ENCODE assay signal across 23 cellular contexts in genomic region chr11:111476366-111476765, GRCh38. TPM values are rescaled to one million over a fixed set of nuclear protein-coding genes. Genes with fewer than 3 reads are reported as not detected.
A peak's percentile ranks its signal among the peaks of the same experiment; 100 is the strongest.
DNase-seq lines count a peak whose midpoint lies in the region; ATAC-seq, FAIRE-seq and TF ChIP-seq lines count a peak whose summit lies in the region.
"Had no signal": no experiment of that assay in that cellular context is flagged by ENCODE, and none has a peak within 500 bp of the region (broad histone marks: within the 10 kb centered on the region; RNA-seq: fewer than 3 reads in every experiment).

No MANE protein-coding gene starts in this region.

- H3K4me3 ChIP-seq in bronchial epithelial cell (ENCODE audit: low read depth, low read length) (no peak overlapping the region), left lung (no peak overlapping the region)
- H3K4me3 ChIP-seq: BLaER1 treated with 17β-estradiol and CSF1 and Interleukin-3, amounts not matched to agents 10 nM and 100 nM had no signal

- H3K9me3 ChIP-seq in left lung: peaks cover 0 to 6% of the 10 kb centered on the region in 2 donors

- no peak for ATAC-seq in left lung
- ATAC-seq: CD8-positive, alpha-beta T cell; HCT116 had no signal

- H3K27me3 ChIP-seq in bronchial epithelial cell (ENCODE audit: control insufficient read depth, insufficient read depth, low read length) (no peaks in the 10 kb centered on the region), left lung (no peaks in the 10 kb centered on the region)
- H3K27me3 ChIP-seq: BLaER1 treated with 17β-estradiol and CSF1 and Interleukin-3, amounts not matched to agents 10 nM and 100 nM had no signal

- no peak overlapping the region for H3K27ac ChIP-seq in left lung
- H3K27ac ChIP-seq: BLaER1 treated with 17β-estradiol and CSF1 and Interleukin-3, amounts not matched to agents 10 nM and 100 nM had no signal

- TF ChIP-seq CTCF in bronchial epithelial cell (IDR thresholded peaks at IDR 0.05; ENCODE audit: insufficient read depth, low read length, severe bottlenecking): no peak
- TF ChIP-seq CTCF in left lung (IDR thresholded peaks at IDR 0.05): no peak

- no peaks in the 10 kb centered on the region for H3K36me3 ChIP-seq in bronchial epithelial cell (ENCODE audit: control insufficient read depth, insufficient read depth, low read length)
- no peaks in the 10 kb centered on the region for H3K36me3 ChIP-seq in left lung
- H3K36me3 ChIP-seq: BLaER1 treated with 17β-estradiol and CSF1 and Interleukin-3, amounts not matched to agents 10 nM and 100 nM had no signal

- no peak for FAIRE-seq in bronchial epithelial cell (lab: Jason Lieb, UNC)

- DNase-seq in ELR (ENCODE audit: low read depth) (peak; percentile 46), M059J (ENCODE audit: low read depth) (peak; percentile 54), bronchial epithelial cell (ENCODE audit: low read depth) (peak; percentile 44), renal cortical epithelial cell (ENCODE audit: low read depth) (peak; percentile 2), left lung (no peak), Kasumi-1 (lab: John Stamatoyannopoulos, UW) (no peak), COLO829 (ENCODE audit: low spot score) (no peak)
- DNase-seq: ACHN; CD8-positive, alpha-beta T cell; DMS53; GOT3; Karpas-422; MM.1S; NCI-H1048; NCI-H1417 treated with DMSO at 0.1 percent for 48 hours; NCI-H187; NCI-H446; NCI-H526 treated with DMSO at 0.1 percent for 48 hours; Right ventricle myocardium superior; SW 1271 had no signal

- intact Hi-C loops in left lung (cut with DNase I): no loop called here

- no peaks in the 10 kb centered on the region for H3K4me1 ChIP-seq in left lung

RNA-seq across cellular contexts. Expression of gene BTG4, which starts 35.8 kb away (rescaled TPM):
- not detected in 2 replicates for total RNA-seq in M059J (2014; rRNA removed; shearing (Covaris generic))
- total RNA-seq in bronchial epithelial cell (0.26 and 0.51 TPM in 2 replicates), renal cortical epithelial cell (not detected in 2 replicates), left lung (not detected)
- total RNA-seq: CD8-positive, alpha-beta T cell; Right ventricle myocardium superior; SK-MEL-5 had no signal

RNA-seq across cellular contexts. Expression of gene HOATZ, which starts 38.2 kb away (rescaled TPM):
- total RNA-seq in M059J (2014; rRNA removed; shearing (Covaris generic)): not detected in 2 replicates
- total RNA-seq in bronchial epithelial cell: not detected in 2 replicates
- not detected in 2 replicates for total RNA-seq in renal cortical epithelial cell
- total RNA-seq in left lung: 1 to 10 TPM in 1 of 2 donors, not detected in 1; 6.9 TPM
- total RNA-seq: CD8-positive, alpha-beta T cell; Right ventricle myocardium superior; SK-MEL-5 had no signal

Comparison
In these comparisons a context has a peak if more than half of its experiments do, and no peak if none do; other contexts are left out.
1. DNase-seq: peak in ELR (single experiment), M059J (single experiment), bronchial epithelial cell (single experiment) and renal cortical epithelial cell (single experiment); none in left lung (0 of 2), Kasumi-1 (0 of 2) and COLO829 (single experiment).